Comparison of ENCODE assay signal across 16 cellular contexts in the genomic region with DNA sequence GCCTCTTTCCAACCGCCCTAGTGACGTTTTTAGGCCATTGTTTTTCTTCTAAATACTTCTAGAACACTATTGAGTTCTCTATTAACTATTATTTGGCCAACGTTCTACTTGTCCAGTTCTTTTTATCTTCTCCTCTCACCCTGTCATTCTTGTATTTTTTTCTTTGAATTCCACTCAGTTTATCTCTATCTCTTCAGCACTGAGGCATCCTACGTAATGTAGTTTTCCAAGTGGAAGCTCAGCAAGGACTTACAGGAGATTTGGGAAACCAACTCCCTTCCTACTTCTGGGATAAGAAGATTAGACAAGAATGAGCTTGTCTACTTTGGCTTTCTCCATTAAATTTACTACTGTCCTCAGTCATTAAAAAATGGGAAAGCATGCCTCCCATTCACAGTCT. TPM values are rescaled to one million over a fixed set of nuclear protein-coding genes. Genes with fewer than 3 reads are reported as not detected.
DNase-seq lines count a peak whose midpoint lies in the region; ATAC-seq and TF ChIP-seq lines count a peak whose summit lies in the region.
"Had no signal": no experiment of that assay in that cellular context is flagged by ENCODE, and none has a peak within 500 bp of the region (broad histone marks: within the 10 kb centered on the region; RNA-seq: fewer than 3 reads in every experiment).

No MANE protein-coding gene starts in this region.

- ATAC-seq in lower lobe of right lung, result no peak
- ATAC-seq in GM21381 (IDR thresholded peaks at IDR 0.05; ENCODE audit: unreplicated experiment), result no peak
- ATAC-seq: GM23338, HCT116 had no signal

- peaks cover 4% of the 10 kb centered on the region for H3K9me3 Mint-ChIP-seq in mesothelial cell of epicardium
- H3K9me3 Mint-ChIP-seq: GM23338, H9 had no signal

- H3K27me3 ChIP-seq in spleen (replicated peaks in 1 of 7) (no peaks in the 10 kb centered on the region), lower lobe of right lung (ENCODE audit: low read depth) (no peaks in the 10 kb centered on the region)

- H3K4me3 ChIP-seq in spleen (peak overlapping the region in 1 of 8 donors; percentile 11), lower lobe of right lung (no peak overlapping the region)
- H3K4me3 ChIP-seq: GM23338 had no signal

- no peak for TF ChIP-seq POLR2A in spleen (IDR thresholded peaks at IDR 0.05)

- H3K9me3 ChIP-seq in spleen (no peaks in the 10 kb centered on the region), lower lobe of right lung (no peaks in the 10 kb centered on the region)

- H3K27ac Mint-ChIP-seq in mesothelial cell of epicardium, result peak overlapping the region; percentile 11
- H3K27ac Mint-ChIP-seq: CD4-positive, alpha-beta memory T cell; GM23338; H9 had no signal

- no peaks in the 10 kb centered on the region for H3K27me3 Mint-ChIP-seq in mesothelial cell of epicardium (ENCODE audit: low read depth)

- H3K4me1 Mint-ChIP-seq in mesothelial cell of epicardium, result peaks cover 31% of the 10 kb centered on the region
- H3K4me1 Mint-ChIP-seq: CD4-positive, alpha-beta memory T cell had no signal

- TF ChIP-seq CTCF in mesothelial cell of epicardium (IDR thresholded peaks at IDR 0.05; ENCODE audit: unreplicated experiment), result no peak
- TF ChIP-seq CTCF in spleen (IDR thresholded peaks at IDR 0.05 in 8 of 11, conservative IDR thresholded peaks at IDR 0.05 in 3 of 11), result no peak
- no peak for TF ChIP-seq CTCF in lower lobe of right lung (IDR thresholded peaks at IDR 0.05)

- H3K27ac ChIP-seq in spleen, result peak overlapping the region; percentile 13 to 76 (median 52)
- no peak overlapping the region for H3K27ac ChIP-seq in lower lobe of right lung

- H3K36me3 ChIP-seq in spleen, result no peaks in the 10 kb centered on the region
- no peaks in the 10 kb centered on the region for H3K36me3 ChIP-seq in lower lobe of right lung

- H3K4me3 Mint-ChIP-seq in mesothelial cell of epicardium, result no peak overlapping the region
- H3K4me3 Mint-ChIP-seq: CD4-positive, alpha-beta memory T cell; GM23338; H9 had no signal

- intact Hi-C loops in spleen (cut with DNase I; ENCODE audit: low total_unique reads), result no loop called here
- intact Hi-C loops in lower lobe of right lung (cut with DNase I), result no loop called here

- DNase-seq in NCI-H82 (lab: John Stamatoyannopoulos, UW) (peak; percentile 67), NCI-H82 treated with DMSO at 0.1 percent for 48 hours (lab: John Stamatoyannopoulos, UW; ENCODE audit: unreplicated experiment) (peak; percentile 53), mesothelial cell of epicardium (ENCODE audit: low spot score in 2 of 2, unreplicated experiment in 2 of 2) (no peak), spleen (no peak), lower lobe of right lung (no peak), DMS 273 treated with DMSO at 0.1 percent for 48 hours (lab: John Stamatoyannopoulos, UW) (no peak)
- DNase-seq: C1 segment of cervical spinal cord; Calu3; CD4-positive, alpha-beta memory T cell; COR-L47; DMS153; DND-41; H9 had no signal

- H3K4me1 ChIP-seq in spleen (peaks cover 0 to 24% (median 6%) of the 10 kb centered on the region in 6 donors), lower lobe of right lung (peaks cover 11% of the 10 kb centered on the region)

- H3K36me3 Mint-ChIP-seq in mesothelial cell of epicardium, result peaks cover 14% of the 10 kb centered on the region
- H3K36me3 Mint-ChIP-seq: CD4-positive, alpha-beta memory T cell had no signal

- 35 to 47% (median 43%) methylated on average over 4 of the region's 4 CpGs for WGBS in spleen, 5 donors

RNA-seq across cellular contexts. Expression of gene NR2F2, which starts 21.4 kb away (rescaled TPM):
- total RNA-seq in mesothelial cell of epicardium (126 to 134 TPM (median 128 TPM) in 3 replicates), spleen (100 to 1,000 TPM in 6 of 7 donors, 10 to 100 TPM in 1; 87.1 to 256 (median 121) TPM), lower lobe of right lung (50.6 TPM)
- 10 to 100 TPM; 18.6 to 39.4 (median 23.7) TPM for polyA plus RNA-seq in spleen
- total RNA-seq: CD4-positive, alpha-beta memory T cell; GM23338 had no signal
- polyA plus RNA-seq: CD4-positive, alpha-beta memory T cell had no signal

Comparison
In these comparisons a context has a peak if more than half of its experiments do, and no peak if none do; other contexts are left out.
1. DNase-seq: peak in NCI-H82 (single experiment) and NCI-H82 treated with DMSO at 0.1 percent for 48 hours (single experiment); none in mesothelial cell of epicardium (0 of 2), spleen (single experiment), lower lobe of right lung (single experiment) and DMS 273 treated with DMSO at 0.1 percent for 48 hours (single experiment).